ENCODE assay signal across 1 cellular context in genomic region chr15:80989518-80990478, GRCh38.
TF ChIP-seq lines count a peak whose summit lies in the region.

Gene MESD (minus strand): TSS chr15:80989819. CDS start chr15:80989791, 28 bp downstream.

TF ChIP-seq in HepG2, 621 proteins besides CTCF, POLR2A, EP300 and RAD21 (continued from another document and continues in another):
- TF ChIP-seq THAP7 (CRISPR knock-in tag; IDR thresholded peaks at IDR 0.05), result peak; percentile 78
- no peak for TF ChIP-seq HNRNPUL1 (IDR thresholded peaks at IDR 0.05; ENCODE audit: low read depth, low read length)
- TF ChIP-seq FOXP1 (IDR thresholded peaks at IDR 0.05), result no peak
- no peak for TF ChIP-seq FOXP1 (CRISPR knock-in tag; IDR thresholded peaks at IDR 0.05)
- no peak for TF ChIP-seq ZNF234 (CRISPR knock-in tag; conservative IDR thresholded peaks at IDR 0.05)
- no peak for TF ChIP-seq STAT5B (CRISPR knock-in tag; IDR thresholded peaks at IDR 0.05)
- no peak for TF ChIP-seq AKNA (CRISPR knock-in tag; IDR thresholded peaks at IDR 0.05; ENCODE audit: borderline replicate concordance)
- peak; percentile 42 for TF ChIP-seq SKI (IDR thresholded peaks at IDR 0.05; ENCODE audit: partially characterized antibody)
- no peak for TF ChIP-seq CREBL2 (CRISPR knock-in tag; IDR thresholded peaks at IDR 0.05; ENCODE audit: borderline replicate concordance)
- peak; percentile 24; the same call in 1 of the 2 replicates for TF ChIP-seq ZNF790 (CRISPR knock-in tag; IDR thresholded peaks at IDR 0.05; ENCODE audit: borderline replicate concordance)
- no peak for TF ChIP-seq HOMEZ (CRISPR knock-in tag; IDR thresholded peaks at IDR 0.05; ENCODE audit: low read depth)
- TF ChIP-seq CBX1 (IDR thresholded peaks at IDR 0.05; ENCODE audit: low read depth), result peak; percentile 53
- no peak for TF ChIP-seq ZSCAN29 (CRISPR knock-in tag; conservative IDR thresholded peaks at IDR 0.05)
- no peak for TF ChIP-seq JUN (CRISPR knock-in tag; IDR thresholded peaks at IDR 0.05)
- peak; percentile 42 for TF ChIP-seq JARID2 (CRISPR knock-in tag; IDR thresholded peaks at IDR 0.05; ENCODE audit: insufficient replicate concordance)
- TF ChIP-seq ZNF207 (IDR thresholded peaks at IDR 0.05; ENCODE audit: borderline replicate concordance), result no peak
- TF ChIP-seq THRA (CRISPR knock-in tag; IDR thresholded peaks at IDR 0.05; ENCODE audit: borderline replicate concordance), result no peak
- peak; percentile 72 for TF ChIP-seq DRAP1 (CRISPR knock-in tag; IDR thresholded peaks at IDR 0.05)
- no peak for TF ChIP-seq SPEN (CRISPR knock-in tag; IDR thresholded peaks at IDR 0.05; ENCODE audit: low read depth)
- peak; percentile 84 for TF ChIP-seq GATAD1 (CRISPR knock-in tag; IDR thresholded peaks at IDR 0.05)
- no peak for TF ChIP-seq ZNF629 (CRISPR knock-in tag; conservative IDR thresholded peaks at IDR 0.05)
- TF ChIP-seq STAG1 (CRISPR knock-in tag; IDR thresholded peaks at IDR 0.05), result no peak
- peak; percentile 95 for TF ChIP-seq YY1 (IDR thresholded peaks at IDR 0.05; ENCODE audit: insufficient read depth, insufficient replicate concordance, low read depth, low read length)
- TF ChIP-seq TEF (CRISPR knock-in tag; IDR thresholded peaks at IDR 0.05), result no peak
- no peak for TF ChIP-seq NCOA2 (CRISPR knock-in tag; IDR thresholded peaks at IDR 0.05)
- TF ChIP-seq SP5 (CRISPR knock-in tag; IDR thresholded peaks at IDR 0.05; ENCODE audit: borderline replicate concordance, low read depth), result no peak; the same call in 1 of the 2 replicates
- TF ChIP-seq IRF2 (CRISPR knock-in tag; IDR thresholded peaks at IDR 0.05), result peak; percentile 40; the same call in 1 of the 2 replicates
- TF ChIP-seq ZNF138 (CRISPR knock-in tag; IDR thresholded peaks at IDR 0.05; ENCODE audit: low read depth), result no peak
- no peak for TF ChIP-seq PCBP1 (IDR thresholded peaks at IDR 0.05; ENCODE audit: borderline replicate concordance, low read depth, low read length)
- no peak for TF ChIP-seq ZNF850 (CRISPR knock-in tag; conservative IDR thresholded peaks at IDR 0.05)
- no peak for TF ChIP-seq CAMTA2 (CRISPR knock-in tag; IDR thresholded peaks at IDR 0.05; ENCODE audit: borderline replicate concordance)
- no peak for TF ChIP-seq GTF3A (CRISPR knock-in tag; conservative IDR thresholded peaks at IDR 0.05)
- TF ChIP-seq ZNF556 (CRISPR knock-in tag; IDR thresholded peaks at IDR 0.05; ENCODE audit: borderline replicate concordance), result peak; percentile 26; the same call in 1 of the 2 replicates
- TF ChIP-seq ZNF550 (CRISPR knock-in tag; IDR thresholded peaks at IDR 0.05; ENCODE audit: borderline replicate concordance), result no peak
- no peak for TF ChIP-seq PAX8 (CRISPR knock-in tag; IDR thresholded peaks at IDR 0.05; ENCODE audit: borderline replicate concordance)
- no peak; the same call in 1 of the 2 replicates for TF ChIP-seq ZNF441 (CRISPR knock-in tag; IDR thresholded peaks at IDR 0.05; ENCODE audit: borderline replicate concordance)
- no peak for TF ChIP-seq ZFP36 (IDR thresholded peaks at IDR 0.05; ENCODE audit: borderline replicate concordance, low read depth, low read length, partially characterized antibody)
- peak; percentile 93 for TF ChIP-seq ZFX (CRISPR knock-in tag; IDR thresholded peaks at IDR 0.05; ENCODE audit: low read depth)
- TF ChIP-seq THYN1 (CRISPR knock-in tag; IDR thresholded peaks at IDR 0.05; ENCODE audit: borderline replicate concordance, low read depth), result no peak
- no peak for TF ChIP-seq RELA (CRISPR knock-in tag; IDR thresholded peaks at IDR 0.05)
- TF ChIP-seq ZNF264 (CRISPR knock-in tag; IDR thresholded peaks at IDR 0.05), result no peak
- peak; percentile 90; the same call in 1 of the 2 replicates for TF ChIP-seq KDM5B (CRISPR knock-in tag; IDR thresholded peaks at IDR 0.05; ENCODE audit: borderline replicate concordance)
- no peak for TF ChIP-seq HMG20A (CRISPR knock-in tag; IDR thresholded peaks at IDR 0.05; ENCODE audit: borderline replicate concordance)
- TF ChIP-seq KDM2A (CRISPR knock-in tag; IDR thresholded peaks at IDR 0.05; ENCODE audit: borderline replicate concordance, low read depth), result peak; percentile 87; the same call in 1 of the 2 replicates
- peak; percentile 84 for TF ChIP-seq MYC (CRISPR knock-in tag; IDR thresholded peaks at IDR 0.05; ENCODE audit: borderline replicate concordance)
- TF ChIP-seq HNRNPK (IDR thresholded peaks at IDR 0.05; ENCODE audit: low read depth, low read length, poor library complexity, severe bottlenecking), result peak; percentile 37
- TF ChIP-seq ZNF280B (CRISPR knock-in tag; IDR thresholded peaks at IDR 0.05; ENCODE audit: borderline replicate concordance), result no peak
- TF ChIP-seq UBTF (CRISPR knock-in tag; IDR thresholded peaks at IDR 0.05), result peak; percentile 67
- no peak for TF ChIP-seq ZBTB25 (CRISPR knock-in tag; IDR thresholded peaks at IDR 0.05)
- peak; percentile 79 for TF ChIP-seq HDAC1 (CRISPR knock-in tag; IDR thresholded peaks at IDR 0.05)
